Comparison of ENCODE assay signal across 10 cellular contexts in the genomic region with DNA sequence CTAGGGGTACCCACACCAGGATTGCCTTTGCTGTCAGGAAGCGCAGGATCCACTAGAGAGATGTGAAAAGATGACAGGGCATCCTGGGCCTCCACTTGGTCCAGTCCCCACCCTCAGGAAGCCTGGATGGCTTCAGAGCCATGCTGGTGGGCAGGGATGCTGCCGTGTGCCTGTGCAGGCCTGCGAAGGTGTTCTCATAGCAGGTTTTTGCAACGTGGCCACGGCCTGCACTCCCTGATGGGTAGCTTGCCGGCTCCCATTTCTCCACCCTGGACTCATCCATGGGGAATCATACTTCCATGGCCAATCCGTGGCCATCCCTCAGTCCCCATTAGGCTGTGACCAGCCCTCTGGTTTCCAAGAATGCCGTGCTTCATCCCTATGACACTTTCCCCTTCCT. TPM values are rescaled to one million over a fixed set of nuclear protein-coding genes. Genes with fewer than 3 reads are reported as not detected.
"Had no signal": no experiment of that assay in that cellular context is flagged by ENCODE, and none has a peak within 500 bp of the region (broad histone marks: within the 10 kb centered on the region; RNA-seq: fewer than 3 reads in every experiment).

No MANE protein-coding gene starts in this region.

- DNase-seq: GM23248, GOT3, H7, HFFc6, IMR-90, KG1 had no signal

- H3K27ac ChIP-seq: GM23248 had no signal

- H3K4me3 ChIP-seq: GM23248, HAP-1, K562 had no signal

- H3K9me3 ChIP-seq: HAP-1 had no signal

- ATAC-seq: HCT116, K562 had no signal

- H3K27ac Mint-ChIP-seq: HFFc6 had no signal

- H3K36me3 ChIP-seq: HAP-1 had no signal

- H3K9me3 Mint-ChIP-seq: HFFc6 had no signal

- H3K4me3 Mint-ChIP-seq: HFFc6 had no signal

RNA-seq across cellular contexts. Expression of a gene that starts 34.1 kb away (rescaled TPM):
- total RNA-seq: GM23248, H7, HFFc6, HT-29, IMR-90, K562 had no signal
